ENCODE assay signal across 9 cellular contexts in genomic region chrX:154123241-154124219, GRCh38. TPM values are rescaled to one million over a fixed set of nuclear protein-coding genes. Genes with fewer than 3 reads are reported as not detected.
DNase-seq lines count a peak whose midpoint lies in the region; ATAC-seq and TF ChIP-seq lines count a peak whose summit lies in the region.
"Had no signal": no experiment of that assay in that cellular context is flagged by ENCODE, and none has a peak within 500 bp of the region (broad histone marks: within the 10 kb centered on the region; RNA-seq: fewer than 3 reads in every experiment).

No MANE protein-coding gene starts in this region.

- ATAC-seq in HG02840 (IDR thresholded peaks at IDR 0.05; ENCODE audit: low FRiP score, unreplicated experiment): no peak
- no peak for ATAC-seq in HG03520 (IDR thresholded peaks at IDR 0.05; ENCODE audit: unreplicated experiment)

- peak; percentile 1 for DNase-seq in EH (ENCODE audit: low read depth)
- peak; percentile 75 for DNase-seq in MV-4-11 (lab: John Stamatoyannopoulos, UW)
- peak; percentile 28 for DNase-seq in activated gamma-delta T cell (lab: John Stamatoyannopoulos, UW)
- DNase-seq in mucosa of gallbladder (ENCODE audit: low spot score): peak; percentile 58
- DNase-seq in retina: no peak
- no peak for DNase-seq in GM10266 (ENCODE audit: extremely low spot score)

- no peak for TF ChIP-seq CTCF in GM10266 (IDR thresholded peaks at IDR 0.05; ENCODE audit: control insufficient read depth, insufficient read depth, low read depth, missing control alignments)

RNA-seq across cellular contexts. Expression of gene OPN1LW, which starts 20.5 kb away (rescaled TPM):
- total RNA-seq in mucosa of gallbladder: not detected
- total RNA-seq: astrocyte had no signal

RNA-seq across cellular contexts. Expression of gene MECP2, which starts 26.0 kb away (rescaled TPM):
- 64.9 TPM for total RNA-seq in mucosa of gallbladder

RNA-seq across cellular contexts. Expression of gene OPN1MW, which starts 58.9 kb away (rescaled TPM):
- not detected for total RNA-seq in mucosa of gallbladder
- total RNA-seq: astrocyte had no signal

Comparison
In these comparisons a context has a peak if more than half of its experiments do, and no peak if none do; other contexts are left out.
1. DNase-seq: peak in EH (single experiment), MV-4-11 (single experiment), activated gamma-delta T cell (single experiment) and mucosa of gallbladder (single experiment); none in retina (single experiment) and GM10266 (single experiment).